Comparison of ENCODE assay signal across 1 cellular context in genomic region chr17:33888455-33888854, GRCh38.
TF ChIP-seq lines count a peak whose summit lies in the region.

No MANE protein-coding gene starts in this region.

TF ChIP-seq in WTC11, 78 proteins besides CTCF, POLR2A, EP300 and RAD21 (continued from another document):
- TF ChIP-seq ATF6 (CRISPR knock-in tag; IDR thresholded peaks at IDR 0.05) (no peak), EMX1 (CRISPR knock-in tag; IDR thresholded peaks at IDR 0.05) (no peak), OVOL2 (CRISPR knock-in tag; IDR thresholded peaks at IDR 0.05; ENCODE audit: borderline replicate concordance) (no peak), SOX15 (CRISPR knock-in tag; IDR thresholded peaks at IDR 0.05) (no peak), E2F5 (CRISPR knock-in tag; IDR thresholded peaks at IDR 0.05) (no peak), JAZF1 (CRISPR knock-in tag; IDR thresholded peaks at IDR 0.05) (no peak), MYBL2 (CRISPR knock-in tag; IDR thresholded peaks at IDR 0.05) (no peak), ZNF423 (CRISPR knock-in tag; IDR thresholded peaks at IDR 0.05) (no peak), ZNF219 (CRISPR knock-in tag; IDR thresholded peaks at IDR 0.05; ENCODE audit: borderline replicate concordance) (no peak)
